ENCODE assay signal across 19 cellular contexts in the genomic region with DNA sequence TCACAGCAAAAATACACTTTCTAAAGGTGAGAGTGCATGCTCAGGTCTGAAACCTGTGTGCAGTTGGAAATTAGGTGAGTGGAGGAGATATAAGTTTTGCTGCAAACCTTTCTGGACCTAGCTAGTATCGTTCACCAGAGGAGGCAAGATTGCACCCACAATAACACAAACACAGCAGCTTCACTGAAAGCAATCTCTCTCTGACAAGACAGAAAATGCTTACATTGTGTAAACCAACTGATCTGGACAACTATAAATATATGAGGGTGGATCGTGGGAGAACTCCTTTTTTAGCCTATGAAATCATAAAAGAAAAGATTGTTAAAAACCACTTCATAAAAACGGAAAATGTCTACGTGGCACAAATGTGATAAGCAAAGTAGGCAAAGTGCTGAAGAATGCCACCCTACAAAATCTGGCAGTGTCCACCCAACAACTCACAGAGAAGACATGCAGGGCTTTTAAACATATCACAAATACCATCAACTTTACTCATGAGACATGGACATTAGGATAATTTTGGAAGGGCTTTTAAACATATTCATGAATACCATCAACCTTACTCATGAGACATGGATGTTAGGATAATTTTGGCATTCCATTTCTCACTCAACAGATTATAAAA.
A peak's percentile ranks its signal among the peaks of the same experiment; 100 is the strongest.
DNase-seq lines count a peak whose midpoint lies in the region; ATAC-seq, FAIRE-seq and TF ChIP-seq lines count a peak whose summit lies in the region.
"Had no signal": no experiment of that assay in that cellular context is flagged by ENCODE, and none has a peak within 500 bp of the region (broad histone marks: within the 10 kb centered on the region; RNA-seq: fewer than 3 reads in every experiment).

No MANE protein-coding gene starts in this region.

- H3K9me3 ChIP-seq in SJCRH30 (replicated peaks), result no peaks in the 10 kb centered on the region
- H3K9me3 ChIP-seq: body of pancreas, Caco-2 had no signal

- peaks cover 21% of the 10 kb centered on the region; the same call in 1 of the 2 replicates for H3K4me1 ChIP-seq in SJCRH30
- H3K4me1 ChIP-seq: Caco-2 had no signal

- no peaks in the 10 kb centered on the region for H3K36me3 ChIP-seq in SJCRH30

- FAIRE-seq in urothelium cell line (lab: Jason Lieb, UNC), result no peak

- H3K27me3 ChIP-seq in SJCRH30, result no peaks in the 10 kb centered on the region
- H3K27me3 ChIP-seq: body of pancreas had no signal

- TF ChIP-seq CTCF in fibroblast of pulmonary artery (IDR thresholded peaks at IDR 0.05; ENCODE audit: low read length, missing control alignments), result no peak

- DNase-seq in HCEC 1CT (peak; percentile 90), SJCRH30 (peak in 1 of 2 experiments; percentile 7), fibroblast of pulmonary artery (ENCODE audit: low read depth) (peak; percentile 57), urothelium cell line (ENCODE audit: low spot score) (peak; percentile 32), NCI-H2171 treated with DMSO at 0.1 percent for 48 hours (lab: John Stamatoyannopoulos, UW) (no peak), NCI-H146 (lab: John Stamatoyannopoulos, UW) (no peak)
- DNase-seq: activated CD4-positive, alpha-beta T cell treated with anti-CD3 and anti-CD28 coated beads, Interleukin-2, amount 50 U/mL, for 4 hours; body of pancreas; Caco-2; effector CD4-positive, alpha-beta T cell; glutamatergic neuron; left colon; NCI-H2081 treated with DMSO at 0.1 percent for 48 hours; right cardiac atrium; SHP77 treated with DMSO at 0.1 percent for 48 hours; stimulated activated CD4-positive, alpha-beta T cell treated with anti-CD3 and anti-CD28 coated beads, Interleukin-4, amount 100 ng/mL, for 4 hours; stimulated activated naive CD4-positive, alpha-beta T cell had no signal

- ATAC-seq in GM19351 (IDR thresholded peaks at IDR 0.05; ENCODE audit: unreplicated experiment), result no peak
- ATAC-seq: body of pancreas, HCT116, left colon, right cardiac atrium had no signal

- H3K27ac ChIP-seq in SJCRH30, result peak overlapping the region; percentile 72
- H3K27ac ChIP-seq: body of pancreas had no signal

- H3K4me3 ChIP-seq in SJCRH30 (no peak overlapping the region), fibroblast of pulmonary artery (replicated peaks; ENCODE audit: low read depth, low read length) (no peak overlapping the region)
- H3K4me3 ChIP-seq: body of pancreas had no signal

Comparison
In these comparisons a context has a peak if more than half of its experiments do, and no peak if none do; other contexts are left out.
1. DNase-seq: peak in HCEC 1CT (single experiment), fibroblast of pulmonary artery (single experiment) and urothelium cell line (single experiment); none in NCI-H2171 treated with DMSO at 0.1 percent for 48 hours (single experiment) and NCI-H146 (single experiment).